In genomic region chr20:10705801-10706459, GRCh38 we compare ENCODE assay signal across 16 cellular contexts. TPM values are rescaled to one million over a fixed set of nuclear protein-coding genes. Genes with fewer than 3 reads are reported as not detected.
DNase-seq lines count a peak whose midpoint lies in the region; ATAC-seq and TF ChIP-seq lines count a peak whose summit lies in the region.
"Had no signal": no experiment of that assay in that cellular context is flagged by ENCODE, and none has a peak within 500 bp of the region (broad histone marks: within the 10 kb centered on the region; RNA-seq: fewer than 3 reads in every experiment).

No MANE protein-coding gene starts in this region.

- no peaks in the 10 kb centered on the region for H3K36me3 Mint-ChIP-seq in stimulated activated effector memory CD8-positive, alpha-beta T cell treated with anti-CD3 and anti-CD28 coated beads, Interleukin-12 subunit alpha, Interleukin-12 subunit beta, amount 100 ng/mL, for 72 hours
- H3K36me3 Mint-ChIP-seq in HFFc6 (ENCODE audit: low read depth) = no peaks in the 10 kb centered on the region
- H3K36me3 Mint-ChIP-seq: naive B cell had no signal

- ATAC-seq in stimulated activated effector memory CD8-positive, alpha-beta T cell treated with anti-CD3 and anti-CD28 coated beads, Interleukin-12 subunit alpha, Interleukin-12 subunit beta, amount 100 ng/mL, for 72 hours = peak; percentile 16
- ATAC-seq: Right ventricle myocardium inferior, T-helper 17 cell had no signal

- H3K4me1 Mint-ChIP-seq in stimulated activated effector memory CD8-positive, alpha-beta T cell treated with anti-CD3 and anti-CD28 coated beads, Interleukin-12 subunit alpha, Interleukin-12 subunit beta, amount 100 ng/mL, for 72 hours = no peaks in the 10 kb centered on the region
- peaks cover 9% of the 10 kb centered on the region for H3K4me1 Mint-ChIP-seq in HFFc6 (ENCODE audit: low read depth)
- H3K4me1 Mint-ChIP-seq: naive B cell, T-helper 17 cell had no signal

- H3K27me3 Mint-ChIP-seq in HFFc6 (ENCODE audit: insufficient read depth) = no peaks in the 10 kb centered on the region; the same call in 1 of the 2 replicates

- H3K4me3 Mint-ChIP-seq in stimulated activated effector memory CD8-positive, alpha-beta T cell treated with anti-CD3 and anti-CD28 coated beads, Interleukin-12 subunit alpha, Interleukin-12 subunit beta, amount 100 ng/mL, for 72 hours = no peak overlapping the region
- H3K4me3 Mint-ChIP-seq in HFFc6 = no peak overlapping the region
- H3K4me3 Mint-ChIP-seq: naive B cell, T-helper 17 cell had no signal

- peaks cover 6% of the 10 kb centered on the region for H3K9me3 Mint-ChIP-seq in stimulated activated effector memory CD8-positive, alpha-beta T cell treated with anti-CD3 and anti-CD28 coated beads, Interleukin-12 subunit alpha, Interleukin-12 subunit beta, amount 100 ng/mL, for 72 hours
- H3K9me3 Mint-ChIP-seq in HFFc6 = peaks cover 8% of the 10 kb centered on the region; the same call in 1 of the 2 replicates

- H3K27ac Mint-ChIP-seq in stimulated activated effector memory CD8-positive, alpha-beta T cell treated with anti-CD3 and anti-CD28 coated beads, Interleukin-12 subunit alpha, Interleukin-12 subunit beta, amount 100 ng/mL, for 72 hours = no peak overlapping the region
- no peak overlapping the region for H3K27ac Mint-ChIP-seq in HFFc6
- H3K27ac Mint-ChIP-seq: naive B cell, T-helper 17 cell had no signal

- DNase-seq in H4 (ENCODE audit: low spot score) = peak; percentile 45
- peak; percentile 46 for DNase-seq in NCI-H774 (lab: John Stamatoyannopoulos, UW)
- DNase-seq in epithelial cell of prostate (ENCODE audit: low read depth, low spot score) = peak; percentile 96
- no peak for DNase-seq in stimulated activated effector memory CD8-positive, alpha-beta T cell treated with anti-CD3 and anti-CD28 coated beads, Interleukin-12 subunit alpha, Interleukin-12 subunit beta, amount 100 ng/mL, for 72 hours (ENCODE audit: low spot score in 2 of 2)
- no peak for DNase-seq in NCI-H526 (lab: John Stamatoyannopoulos, UW)
- DNase-seq in HFFc6 = no peak
- DNase-seq in activated effector memory CD4-positive, alpha-beta T cell treated with Interleukin-2 at 50 U/mL for 16 hours = no peak
- DNase-seq: BE2C; lower lobe of right lung; naive B cell; NCI-H1436 treated with DMSO at 0.1 percent for 48 hours; NK-92 treated with Interleukin-12 subunit alpha and Interleukin-12 subunit beta, amount 100 ng/mL, for 24 hours; stimulated activated CD4-positive, alpha-beta T cell treated with anti-CD3 and anti-CD28 coated beads, Interleukin-2, amount 100 ng/mL, for 24 hours; T-helper 17 cell had no signal

- H3K27ac ChIP-seq in epithelial cell of prostate = peak overlapping the region; percentile 70
- H3K27ac ChIP-seq: cardiac muscle cell, lower lobe of right lung had no signal

- no peak for TF ChIP-seq CTCF in HFFc6 (IDR thresholded peaks at IDR 0.05)

RNA-seq across cellular contexts. Expression of gene JAG1, which starts 32.1 kb away (rescaled TPM):
- 8.4 and 9.9 TPM in 2 replicates for total RNA-seq in H4 (2014; rRNA removed; shearing (Covaris generic))
- total RNA-seq in HFFc6 (2021; fragmentation: NEBNext Ultra II Directional; extraction: Animal tissue kit (Norgen Biotek cat#: 25700)) = 1 to 10 TPM; 3.0 to 9.3 (median 8.2) TPM

Comparison
In these comparisons a context has a peak if more than half of its experiments do, and no peak if none do; other contexts are left out.
1. DNase-seq: peak in H4 (single experiment), NCI-H774 (single experiment) and epithelial cell of prostate (single experiment); none in stimulated activated effector memory CD8-positive, alpha-beta T cell treated with anti-CD3 and anti-CD28 coated beads, Interleukin-12 subunit alpha, Interleukin-12 subunit beta, amount 100 ng/mL, for 72 hours (0 of 2), NCI-H526 (0 of 2), HFFc6 (single experiment) and activated effector memory CD4-positive, alpha-beta T cell treated with Interleukin-2 at 50 U/mL for 16 hours (single experiment).